8 cellular contexts compared by ENCODE assay signal in the genomic region with DNA sequence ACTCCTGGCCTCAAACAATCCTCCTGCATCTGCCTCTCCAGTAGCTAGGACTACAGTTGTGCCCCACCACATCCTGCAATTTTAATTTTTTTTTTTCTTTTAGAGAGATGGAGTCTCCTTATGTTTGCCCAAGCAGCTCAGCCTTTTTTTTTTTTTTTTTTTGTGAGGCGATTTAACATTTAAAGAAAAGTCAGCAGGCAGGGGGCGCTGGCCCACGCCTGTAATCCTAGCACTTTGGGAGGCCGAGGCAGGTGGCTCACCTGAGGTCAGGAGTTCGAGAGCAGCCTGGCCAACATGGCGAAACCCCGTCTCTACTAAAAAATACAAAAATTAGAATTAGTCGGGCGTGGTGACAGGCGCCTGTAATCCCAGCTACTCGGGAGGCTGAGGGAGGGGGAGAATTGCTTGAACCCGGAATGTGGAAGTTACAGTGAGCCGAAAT. TPM values are rescaled to one million over a fixed set of nuclear protein-coding genes. Genes with fewer than 3 reads are reported as not detected.
A peak's percentile ranks its signal among the peaks of the same experiment; 100 is the strongest.
DNase-seq lines count a peak whose midpoint lies in the region; ATAC-seq, FAIRE-seq and TF ChIP-seq lines count a peak whose summit lies in the region.
"Not testable (repeated sequence)": the region's sequence is repeated elsewhere in the genome, so short reads cannot be mapped to it uniquely, and the experiment has no call there.

No MANE protein-coding gene starts in this region.

- H3K36me3 Mint-ChIP-seq in activated T-cell treated with anti-CD3 and anti-CD28 coated beads, Interleukin-2, amount 50 U/mL, for 4 hours (ENCODE audit: insufficient read depth), result not testable (repeated sequence)

- H3K36me3 ChIP-seq in A673 (ENCODE audit: insufficient read depth, low read length, poor library complexity, severe bottlenecking); kidney (ENCODE audit: control insufficient read depth in 1 of 2, insufficient read depth in 2 of 2, low read length in 2 of 2); smooth muscle cell (ENCODE audit: low read depth): not testable (repeated sequence)

- H3F3A ChIP-seq in smooth muscle cell (ENCODE audit: low read depth), result peaks cover 16% of the 10 kb centered on the region

- H3K27ac ChIP-seq in A673 (ENCODE audit: low read depth, low read length, poor library complexity, severe bottlenecking); kidney (ENCODE audit: low read depth in 2 of 2, low read length in 2 of 2); smooth muscle cell (ENCODE audit: low read depth): not testable (repeated sequence)

- FAIRE-seq in kidney (lab: Jason Lieb, UNC), result not testable (repeated sequence)

- 70% methylated on average over 13 of the region's 13 CpGs for WGBS in smooth muscle cell (ENCODE audit: low lambda C conversion rate)

- not testable (repeated sequence) for H3K79me2 ChIP-seq in smooth muscle cell (ENCODE audit: low read depth)

- not testable (repeated sequence) for H3K4me2 ChIP-seq in smooth muscle cell

- intact Hi-C loops in A673 (cut with micrococcal nuclease; ENCODE audit: unreplicated experiment) (loop anchor here (5.0 kb wide), 1 partner anchor 134 kb away; no protein-coding TSS in a partner anchor), kidney (cut with DNase I) (loop anchor here (10.0 kb wide), 1 partner anchor 131 kb away; no protein-coding TSS in a partner anchor)

- TF ChIP-seq POLR2A in NB4 (IDR thresholded peaks at IDR 0.05; ENCODE audit: extremely low read depth, insufficient read length), result not testable (repeated sequence)

- ATAC-seq in activated T-cell treated with anti-CD3 and anti-CD28 coated beads, Interleukin-2, amount 50 U/mL, for 4 hours, result not testable (repeated sequence)

- H2AFZ ChIP-seq in smooth muscle cell (ENCODE audit: low read depth), result not testable (repeated sequence)

- not testable (repeated sequence) for H3K9me3 Mint-ChIP-seq in activated T-cell treated with anti-CD3 and anti-CD28 coated beads, Interleukin-2, amount 50 U/mL, for 4 hours

- not testable (repeated sequence) for H3K27me3 Mint-ChIP-seq in activated T-cell treated with anti-CD3 and anti-CD28 coated beads, Interleukin-2, amount 50 U/mL, for 4 hours (ENCODE audit: low read depth)

- H3K9me3 ChIP-seq in A673 (ENCODE audit: low read depth, low read length, poor library complexity, severe bottlenecking); kidney (ENCODE audit: control insufficient read depth in 1 of 2, low read length in 2 of 2); smooth muscle cell (replicated peaks; ENCODE audit: low read depth): not testable (repeated sequence)

- not testable (repeated sequence) for H3K9ac ChIP-seq in kidney (ENCODE audit: low read length in 2 of 2); smooth muscle cell (ENCODE audit: low read depth)

- H4K20me1 ChIP-seq in smooth muscle cell (ENCODE audit: low read depth), result not testable (repeated sequence)

- TF ChIP-seq CTCF in A673 (conservative IDR thresholded peaks at IDR 0.05; ENCODE audit: low read depth, low read length) (peak; percentile 57), GM10266 (IDR thresholded peaks at IDR 0.05; ENCODE audit: control insufficient read depth, insufficient read depth, low read depth, missing control alignments) (peak; percentile 51), NB4 (IDR thresholded peaks at IDR 0.05; ENCODE audit: low read depth, low read length) (peak; percentile 32), kidney (IDR thresholded peaks at IDR 0.05; ENCODE audit: borderline replicate concordance, extremely low read depth, insufficient read depth) (peak; percentile 12), smooth muscle cell (IDR thresholded peaks at IDR 0.05; ENCODE audit: borderline replicate concordance, insufficient read depth, poor library complexity, severe bottlenecking) (peak; percentile 44)

- BruUV-seq in A673 (replicated peaks; lab: Mats Ljungman, UMichigan), result not testable (repeated sequence)

- not testable (repeated sequence) for H3K4me3 ChIP-seq in A673 (ENCODE audit: low read depth, low read length, poor library complexity, severe bottlenecking); NB4 (ENCODE audit: low read depth, low read length); kidney (ENCODE audit: low read length in 2 of 2); smooth muscle cell

- H3K4me1 Mint-ChIP-seq in activated T-cell treated with anti-CD3 and anti-CD28 coated beads, Interleukin-2, amount 50 U/mL, for 4 hours (ENCODE audit: low read depth), result peaks cover 17% of the 10 kb centered on the region

- peak overlapping the region; percentile 60 for H3K4me3 Mint-ChIP-seq in activated T-cell treated with anti-CD3 and anti-CD28 coated beads, Interleukin-2, amount 50 U/mL, for 4 hours

- not testable (repeated sequence) for H3K27me3 ChIP-seq in A673 (replicated peaks; ENCODE audit: insufficient read depth, low read depth, low read length, poor library complexity); smooth muscle cell (ENCODE audit: low read depth)

- H3K4me1 ChIP-seq in A673 (ENCODE audit: insufficient read depth, low read length, poor library complexity, severe bottlenecking) (peaks cover 40% of the 10 kb centered on the region), kidney (ENCODE audit: control insufficient read depth in 1 of 2, insufficient read depth in 1 of 2, low read depth in 1 of 2, low read length in 2 of 2) (peaks cover 0 to 11% of the 10 kb centered on the region in 2 donors), smooth muscle cell (ENCODE audit: low read depth) (peaks cover 21% of the 10 kb centered on the region)

- DNase-seq in A673 (ENCODE audit: low spot score); GM10266 (ENCODE audit: extremely low spot score); smooth muscle cell (lab: John Stamatoyannopoulos, UW; ENCODE audit: unreplicated experiment): not testable (repeated sequence)
- peak; percentile 43 for DNase-seq in NB4 (ENCODE audit: low read depth)
- DNase-seq in T-helper 1 cell, result peak in 3 of 5 donors; percentile 12 to 51 (median 19)
- peak; percentile 28 for DNase-seq in activated T-cell treated with anti-CD3 and anti-CD28 coated beads, Interleukin-2, amount 50 U/mL, for 4 hours
- peak; percentile 58 for DNase-seq in cerebellar cortex (ENCODE audit: low spot score)
- DNase-seq in kidney, result peak; percentile 71

- CTCF ChIA-PET in A673 (lab: Charles Lee), result interaction anchor here (0.5 to 2.4 kb wide), 21 partner anchors 8 to 1539 kb away, joined by 3 to 22 read pairs (median 4); a partner anchor contains a TSS

- POLR2A ChIA-PET in A673 (lab: Charles Lee; ENCODE audit: low non-redundant PET), result interaction anchor here (0.6 kb wide), 1 partner anchor 516 kb away, joined by 6 read pairs; no protein-coding TSS in a partner anchor

RNA-seq across cellular contexts. Expression of a gene that starts 1.3 kb away (rescaled TPM):
- total RNA-seq in A673 (2021) (28.4 and 35.2 TPM in 2 replicates), kidney (10.6 TPM), smooth muscle cell (1.1 and 5.3 TPM in 2 replicates)
- total RNA-seq in activated T-cell treated with anti-CD3 and anti-CD28 coated beads, Interleukin-2, amount 50 U/mL, for 4 hours, result 10 to 100 TPM; 10.2 to 13.6 (median 12.7) TPM
- polyA plus RNA-seq in kidney (ENCODE audit: insufficient read depth, low read depth, low replicate concordance) (17.1 TPM), smooth muscle cell (13.1 and 14.1 TPM in 2 replicates)
